Comparison of ENCODE assay signal across 17 cellular contexts in the genomic region with DNA sequence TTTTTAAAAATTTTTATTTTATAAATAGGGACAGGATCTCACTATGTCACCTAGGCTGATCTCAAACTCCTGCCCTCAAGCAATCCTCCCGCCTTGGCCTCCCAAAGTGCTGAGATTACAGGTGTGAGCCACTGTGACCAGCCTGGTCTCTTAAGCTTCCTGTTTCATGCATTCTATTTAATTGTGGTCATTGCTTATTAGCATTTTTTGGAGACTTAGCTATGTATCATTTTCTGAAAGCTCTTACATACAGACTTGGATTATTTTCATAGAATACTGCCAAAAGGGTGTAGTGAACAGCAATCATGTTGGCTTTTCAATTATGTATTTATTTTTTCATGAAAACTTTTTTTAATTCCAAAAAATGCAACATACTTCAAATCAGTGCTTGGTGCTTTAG. TPM values are rescaled to one million over a fixed set of nuclear protein-coding genes. Genes with fewer than 3 reads are reported as not detected.
DNase-seq lines count a peak whose midpoint lies in the region; ATAC-seq, FAIRE-seq and TF ChIP-seq lines count a peak whose summit lies in the region.
"Had no signal": no experiment of that assay in that cellular context is flagged by ENCODE, and none has a peak within 500 bp of the region (broad histone marks: within the 10 kb centered on the region; RNA-seq: fewer than 3 reads in every experiment).

No MANE protein-coding gene starts in this region.

- peaks cover 13% of the 10 kb centered on the region for H3K36me3 ChIP-seq in IMR-90 (ENCODE audit: control insufficient read depth, insufficient read depth, low read length)

- POLR2A ChIA-PET in IMR-90 (lab: Charles Lee; ENCODE audit: unreplicated experiment): no interaction called here

- no peak overlapping the region for H4K5ac ChIP-seq in IMR-90 (ENCODE audit: low read depth, low read length)

- H3K27ac ChIP-seq in IMR-90 (ENCODE audit: insufficient read depth, low read length): no peak overlapping the region
- H3K27ac ChIP-seq: C4-2B had no signal

- H2AK9ac ChIP-seq in IMR-90 (replicated peaks; ENCODE audit: low read depth, low read length, poor library complexity): no peak overlapping the region

- H2AFZ ChIP-seq in IMR-90 (replicated peaks; ENCODE audit: low read length, poor library complexity): no peak overlapping the region

- no peak for TF ChIP-seq POLR2A in IMR-90 (IDR thresholded peaks at IDR 0.05; ENCODE audit: low read depth, low read length)

- no peaks in the 10 kb centered on the region for H3K79me1 ChIP-seq in IMR-90 (ENCODE audit: low read depth in 1 of 2, low read length in 2 of 2)

- no peak overlapping the region for H3K4ac ChIP-seq in IMR-90 (ENCODE audit: low read depth, low read length)

- no peak overlapping the region for H2BK20ac ChIP-seq in IMR-90 (ENCODE audit: low read depth, low read length)

- H3K27me3 Mint-ChIP-seq in stimulated activated naive B cell treated with anti-CD40 and anti-IgM and Interleukin-4, amounts not matched to agents 10 μg/mL and 1 μg/mL and 100 μg/mL, for 72 hours: no peaks in the 10 kb centered on the region
- H3K27me3 Mint-ChIP-seq: CD4-positive, alpha-beta T cell had no signal

- H3K4me2 ChIP-seq in IMR-90 (ENCODE audit: low read depth, low read length): no peak overlapping the region

- no peak overlapping the region for H2BK120ac ChIP-seq in IMR-90 (ENCODE audit: low read depth, low read length)

- no peak overlapping the region for H2BK5ac ChIP-seq in IMR-90 (ENCODE audit: low read depth, low read length, poor library complexity, severe bottlenecking)

- no peak overlapping the region for H3K23ac ChIP-seq in IMR-90 (ENCODE audit: low read depth, low read length)

- H3K4me3 ChIP-seq in IMR-90 (ENCODE audit: insufficient read depth, low read depth, low read length): no peak overlapping the region
- H3K4me3 ChIP-seq: GM12878 had no signal

- H3K56ac ChIP-seq in IMR-90 (ENCODE audit: extremely low read depth, insufficient read depth, low read length): no peak overlapping the region

- no CpG with 5 or more reads among the region's 1 CpG for WGBS in IMR-90 (ENCODE audit: extremely low coverage in 2 of 2, insufficient read length in 1 of 2), 2 experiments

- no peak overlapping the region for H3K4me3 Mint-ChIP-seq in stimulated activated naive B cell treated with anti-CD40 and anti-IgM and Interleukin-4, amounts not matched to agents 10 μg/mL and 1 μg/mL and 100 μg/mL, for 72 hours
- H3K4me3 Mint-ChIP-seq: CD4-positive, alpha-beta T cell; H9 had no signal

- H2BK15ac ChIP-seq in IMR-90 (ENCODE audit: low read depth, low read length): no peak overlapping the region

- TF ChIP-seq CTCF in IMR-90 (conservative IDR thresholded peaks at IDR 0.05; ENCODE audit: low read depth, low read length): no peak

- FAIRE-seq in frontal cortex (lab: Jason Lieb, UNC): no peak
- FAIRE-seq: D721Med, GM12878, H1, HepG2 had no signal

- H3K18ac ChIP-seq in IMR-90 (ENCODE audit: low read depth, low read length): no peak overlapping the region

- H3K4me1 ChIP-seq in IMR-90 (ENCODE audit: control insufficient read depth, insufficient read depth, low read length): peaks cover 4% of the 10 kb centered on the region; the same call in 1 of the 2 replicates
- H3K4me1 ChIP-seq: Caco-2 had no signal

- TF ChIP-seq RAD21 in IMR-90 (IDR thresholded peaks at IDR 0.05; ENCODE audit: low read length): no peak

- 0 out of 2 replicates have a peak, but pooled peaks cover 3% of the 10 kb centered on the region for H3K9me1 ChIP-seq in IMR-90 (ENCODE audit: insufficient read depth, low read length)

- peaks cover 49 to 72% of the 10 kb centered on the region in 2 donors for H3K36me3 Mint-ChIP-seq in stimulated activated naive B cell treated with anti-CD40 and anti-IgM and Interleukin-4, amounts not matched to agents 10 μg/mL and 1 μg/mL and 100 μg/mL, for 72 hours

- no TSS peak for BruUV-seq in IMR-90 (replicated peaks; lab: Mats Ljungman, UMichigan)

- no peak overlapping the region for H2AK5ac ChIP-seq in IMR-90 (ENCODE audit: low read depth, low read length)

- H3K14ac ChIP-seq in IMR-90 (replicated peaks; ENCODE audit: low read depth, low read length): no peak overlapping the region

- dilution Hi-C loops in IMR-90 (cut with HindIII; ENCODE audit: low sequenced_read_pairs, unreplicated experiment): no loop called here

- no peaks in the 10 kb centered on the region for H4K20me1 ChIP-seq in IMR-90 (ENCODE audit: insufficient read depth, low read length)

- no peaks in the 10 kb centered on the region for H3K4me1 Mint-ChIP-seq in stimulated activated naive B cell treated with anti-CD40 and anti-IgM and Interleukin-4, amounts not matched to agents 10 μg/mL and 1 μg/mL and 100 μg/mL, for 72 hours
- H3K4me1 Mint-ChIP-seq: H9 had no signal

- peaks cover 2% of the 10 kb centered on the region; the same call in 1 of the 2 replicates for H3K9me3 ChIP-seq in IMR-90 (ENCODE audit: control insufficient read depth, insufficient read depth, low read length)
- H3K9me3 ChIP-seq: Caco-2 had no signal

- H3K27me3 ChIP-seq in IMR-90 (ENCODE audit: control insufficient read depth, insufficient read depth, low read length): no peaks in the 10 kb centered on the region

- ATAC-seq in IMR-90 (ENCODE audit: low read depth): peak; percentile 18; the same call in 1 of the 2 replicates
- no peak for ATAC-seq in stimulated activated naive B cell treated with anti-CD40 and anti-IgM and Interleukin-4, amounts not matched to agents 10 μg/mL and 1 μg/mL and 100 μg/mL, for 72 hours (replicated peaks)
- ATAC-seq: GM12878, HepG2 had no signal

- CTCF ChIA-PET in IMR-90 (lab: Yijun Ruan, JAX): interaction anchor here (0.6 kb wide), 2 partner anchors 17 to 31 kb away, joined by 3 read pairs; no protein-coding TSS in a partner anchor

- in situ Hi-C loops in IMR-90 (cut with MboI; ENCODE audit: low sequenced_read_pairs) (no loop called here), ACHN (cut with HindIII; ENCODE audit: low pct_ligation_motif_present, low pct_unique_long_range_greater_than_20kb, low sequenced_read_pairs) (no loop called here)

- no peak overlapping the region for H3K9ac ChIP-seq in IMR-90 (ENCODE audit: low read depth, low read length)

- intact Hi-C loops in IMR-90 (cut with micrococcal nuclease): loop anchor here (5.0 kb wide), 1 partner anchor 120 kb away; no protein-coding TSS in a partner anchor

- H3K27ac Mint-ChIP-seq in stimulated activated naive B cell treated with anti-CD40 and anti-IgM and Interleukin-4, amounts not matched to agents 10 μg/mL and 1 μg/mL and 100 μg/mL, for 72 hours: no peak overlapping the region
- H3K27ac Mint-ChIP-seq: CD4-positive, alpha-beta T cell; H9 had no signal

- H3K9me3 Mint-ChIP-seq in stimulated activated naive B cell treated with anti-CD40 and anti-IgM and Interleukin-4, amounts not matched to agents 10 μg/mL and 1 μg/mL and 100 μg/mL, for 72 hours: peaks cover 3 to 7% of the 10 kb centered on the region in 2 donors
- H3K9me3 Mint-ChIP-seq: CD4-positive, alpha-beta T cell had no signal

- DNase-seq in GM03348 (ENCODE audit: low spot score): peak; percentile 18
- DNase-seq in IMR-90: no peak
- DNase-seq in fibroblast of peridontal ligament (ENCODE audit: extremely low read depth): peak; percentile 18
- no peak for DNase-seq in activated T-cell treated with anti-CD3 and anti-CD28 coated beads for 4 hours
- no peak for DNase-seq in stimulated activated naive B cell treated with anti-CD40 and anti-IgM and Interleukin-4, amounts not matched to agents 10 μg/mL and 1 μg/mL and 100 μg/mL, for 72 hours
- DNase-seq in frontal cortex (ENCODE audit: low spot score in 2 of 2): no peak
- DNase-seq in ACHN: no peak
- DNase-seq: AML-193; Caco-2; CD4-positive, alpha-beta T cell; GDM1; H9 had no signal

- no peak overlapping the region for H4K91ac ChIP-seq in IMR-90 (ENCODE audit: insufficient read depth, low read depth, low read length)

- no peak overlapping the region for H4K8ac ChIP-seq in IMR-90 (ENCODE audit: low read depth in 2 of 2, low read length in 2 of 2)

TF ChIP-seq in IMR-90, 13 proteins besides CTCF, POLR2A, EP300 and RAD21:
- no peak for TF ChIP-seq CEBPB (IDR thresholded peaks at IDR 0.05; ENCODE audit: low read depth, low read length)
- TF ChIP-seq BHLHE40 (IDR thresholded peaks at IDR 0.05; ENCODE audit: low read depth, low read length): no peak
- TF ChIP-seq CHD1 (IDR thresholded peaks at IDR 0.05; ENCODE audit: low read depth, low read length): no peak

RNA-seq across cellular contexts. Expression of a gene that starts 51.5 kb away (rescaled TPM):
- total RNA-seq in IMR-90 (2012; rRNA removed) (17.7 and 48.9 TPM in 2 replicates), frontal cortex (60.3 TPM)
- 10.5 and 12.5 TPM in 2 replicates for polyA plus RNA-seq in IMR-90 (2012; rRNA removed)
- polyA plus RNA-seq in IMR-90 (2012; cell fraction: cytosol; rRNA removed): 0.65 and 0.97 TPM in 2 replicates
- 0.39 and 6.1 TPM in 2 replicates for polyA plus RNA-seq in IMR-90 (2012; cell fraction: nucleus; rRNA removed; ENCODE audit: low replicate concordance)

Comparison
In these comparisons a context has a peak if more than half of its experiments do, and no peak if none do; other contexts are left out.
1. DNase-seq: peak in GM03348 (single experiment) and fibroblast of peridontal ligament (single experiment); none in IMR-90 (single experiment), activated T-cell treated with anti-CD3 and anti-CD28 coated beads for 4 hours (single experiment), stimulated activated naive B cell treated with anti-CD40 and anti-IgM and Interleukin-4, amounts not matched to agents 10 μg/mL and 1 μg/mL and 100 μg/mL, for 72 hours (single experiment), frontal cortex (0 of 2) and ACHN (single experiment).